Comparison of ENCODE assay signal across 1 cellular context in genomic region chr2:201532686-201533304, GRCh38.
TF ChIP-seq lines count a peak whose summit lies in the region.

No MANE protein-coding gene starts in this region.

TF ChIP-seq in HepG2, 621 proteins besides CTCF, POLR2A, EP300 and RAD21 (continued from another document):
- TF ChIP-seq, protein P1, sequence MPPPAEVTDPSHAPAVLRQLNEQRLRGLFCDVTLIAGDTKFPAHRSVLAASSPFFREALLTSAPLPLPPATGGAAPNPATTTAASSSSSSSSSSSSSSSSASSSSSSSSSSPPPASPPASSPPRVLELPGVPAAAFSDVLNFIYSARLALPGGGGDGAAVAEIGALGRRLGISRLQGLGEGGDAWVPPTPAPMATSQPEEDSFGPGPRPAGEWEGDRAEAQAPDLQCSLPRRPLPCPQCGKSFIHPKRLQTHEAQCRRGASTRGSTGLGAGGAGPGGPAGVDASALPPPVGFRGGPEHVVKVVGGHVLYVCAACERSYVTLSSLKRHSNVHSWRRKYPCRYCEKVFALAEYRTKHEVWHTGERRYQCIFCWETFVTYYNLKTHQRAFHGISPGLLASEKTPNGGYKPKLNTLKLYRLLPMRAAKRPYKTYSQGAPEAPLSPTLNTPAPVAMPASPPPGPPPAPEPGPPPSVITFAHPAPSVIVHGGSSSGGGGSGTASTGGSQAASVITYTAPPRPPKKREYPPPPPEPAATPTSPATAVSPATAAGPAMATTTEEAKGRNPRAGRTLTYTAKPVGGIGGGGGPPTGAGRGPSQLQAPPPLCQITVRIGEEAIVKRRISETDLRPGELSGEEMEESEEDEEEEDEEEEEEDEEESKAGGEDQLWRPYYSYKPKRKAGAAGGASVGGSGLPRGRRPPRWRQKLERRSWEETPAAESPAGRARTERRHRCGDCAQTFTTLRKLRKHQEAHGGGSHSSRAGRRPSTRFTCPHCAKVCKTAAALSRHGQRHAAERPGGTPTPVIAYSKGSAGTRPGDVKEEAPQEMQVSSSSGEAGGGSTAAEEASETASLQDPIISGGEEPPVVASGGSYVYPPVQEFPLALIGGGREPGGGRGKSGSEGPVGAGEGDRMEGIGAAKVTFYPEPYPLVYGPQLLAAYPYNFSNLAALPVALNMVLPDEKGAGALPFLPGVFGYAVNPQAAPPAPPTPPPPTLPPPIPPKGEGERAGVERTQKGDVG (CRISPR knock-in tag; IDR thresholded peaks at IDR 0.05; ENCODE audit: borderline replicate concordance) = no peak
- TF ChIP-seq ZNF232 (CRISPR knock-in tag; IDR thresholded peaks at IDR 0.05; ENCODE audit: borderline replicate concordance) (no peak), UBTF (CRISPR knock-in tag; IDR thresholded peaks at IDR 0.05) (no peak), ZNF225 (CRISPR knock-in tag; IDR thresholded peaks at IDR 0.05) (no peak), CC2D1A (CRISPR knock-in tag; IDR thresholded peaks at IDR 0.05) (no peak), SNAPC2 (CRISPR knock-in tag; IDR thresholded peaks at IDR 0.05) (no peak), HNF1B (CRISPR knock-in tag; IDR thresholded peaks at IDR 0.05) (no peak), ZNF18 (CRISPR knock-in tag; IDR thresholded peaks at IDR 0.05; ENCODE audit: insufficient replicate concordance) (no peak), SIX4 (CRISPR knock-in tag; IDR thresholded peaks at IDR 0.05) (no peak)
